Comparison of ENCODE assay signal across 13 cellular contexts in the genomic region with DNA sequence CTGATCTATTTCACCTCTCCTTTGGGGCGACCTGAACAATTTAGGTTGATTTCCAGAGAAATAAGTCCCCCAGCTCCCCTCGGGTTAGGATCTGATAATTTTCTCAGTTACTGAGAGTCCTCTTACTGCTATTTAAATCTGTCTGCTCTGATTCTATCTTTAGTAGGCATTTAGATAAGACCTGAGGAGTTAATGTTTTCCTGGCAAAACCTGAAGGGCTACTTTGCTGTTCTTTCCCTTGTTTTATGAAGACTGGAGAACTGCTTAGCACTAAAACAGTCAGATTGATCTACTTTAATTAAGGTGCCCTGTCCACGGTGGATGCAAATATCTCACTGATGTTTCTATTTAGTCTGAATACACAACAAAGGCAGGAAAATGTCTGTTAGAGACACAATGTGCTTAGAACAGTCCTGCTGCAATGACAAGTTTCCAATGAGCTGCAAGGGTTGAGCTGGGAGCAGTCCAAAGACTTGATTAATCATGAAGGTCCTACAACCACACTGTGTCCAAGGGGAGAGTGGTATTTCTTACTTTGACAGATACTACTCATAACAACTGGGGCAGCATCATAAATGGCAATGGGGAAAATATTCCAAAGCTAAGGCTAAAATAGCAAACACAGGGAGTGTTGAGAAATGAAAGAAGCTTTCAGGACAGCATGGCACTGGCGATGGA. TPM values are rescaled to one million over a fixed set of nuclear protein-coding genes. Genes with fewer than 3 reads are reported as not detected.
A peak's percentile ranks its signal among the peaks of the same experiment; 100 is the strongest.
DNase-seq lines count a peak whose midpoint lies in the region; ATAC-seq, FAIRE-seq and TF ChIP-seq lines count a peak whose summit lies in the region.
"Had no signal": no experiment of that assay in that cellular context is flagged by ENCODE, and none has a peak within 500 bp of the region (broad histone marks: within the 10 kb centered on the region; RNA-seq: fewer than 3 reads in every experiment).

No MANE protein-coding gene starts in this region.

- H4K91ac ChIP-seq in H1 (replicated peaks; ENCODE audit: insufficient read length, low read length), result no peak overlapping the region

- no peak for FAIRE-seq in H1 (lab: Jason Lieb, UNC)

- DNase-seq in LNCaP clone FGC (ENCODE audit: low read depth) (peak; percentile 45), H1 (ENCODE audit: low read depth in 1 of 2, low spot score in 2 of 2) (no peak), mesothelial cell of epicardium (ENCODE audit: low spot score in 2 of 2, unreplicated experiment in 2 of 2) (no peak), stomach (no peak), left lobe of liver (ENCODE audit: low spot score) (no peak), iPS-NIHi7 (ENCODE audit: extremely low spot score) (no peak)
- no peak for DNase-seq in stimulated activated CD8-positive, alpha-beta memory T cell treated with anti-CD3 and anti-CD28 coated beads, Interleukin-4, amount 100 ng/mL, for 48 hours
- DNase-seq: activated CD4-positive, alpha-beta T cell treated with anti-CD3 and anti-CD28 coated beads, Interleukin-2, amount 50 U/mL, for 48 hours; NCI-H226 had no signal

- no peak overlapping the region for H3K14ac ChIP-seq in H1 (ENCODE audit: insufficient read length)

- H3K9me3 ChIP-seq in H1 (ENCODE audit: insufficient read depth in 2 of 2, low read depth in 1 of 2, low read length in 1 of 2) (no peaks in the 10 kb centered on the region), stomach (no peaks in the 10 kb centered on the region)

- no peak for TF ChIP-seq RAD21 in H1 (IDR thresholded peaks at IDR 0.05 in 1 of 2, conservative IDR thresholded peaks at IDR 0.05 in 1 of 2; ENCODE audit: low read depth in 2 of 2, low read length in 2 of 2)

- H2BK12ac ChIP-seq in H1 (ENCODE audit: low read depth, low read length), result no peak overlapping the region

- no peak overlapping the region for H2BK5ac ChIP-seq in H1 (ENCODE audit: low read depth, low read length)

- H3K79me2 ChIP-seq in H1 (ENCODE audit: control insufficient read depth in 1 of 2, insufficient read depth in 2 of 2, low read length in 2 of 2), result no peaks in the 10 kb centered on the region

- peaks cover 0 to 8% (median 2%) of the 10 kb centered on the region in 4 experiments; a peak in 5 of 7 replicates for H3K4me1 ChIP-seq in H1 (replicated peaks in 1 of 4; ENCODE audit: control insufficient read depth in 3 of 4, insufficient read depth in 4 of 4, low read length in 3 of 4)
- H3K4me1 ChIP-seq in stomach, result peaks cover 25 to 77% (median 54%) of the 10 kb centered on the region in 4 donors

- H3K27ac ChIP-seq in H1 (ENCODE audit: low read depth, low read length), result no peak overlapping the region
- H3K27ac ChIP-seq in stomach, result peak overlapping the region; percentile 51 to 89 (median 75)

- H4K8ac ChIP-seq in H1 (ENCODE audit: extremely low read depth, insufficient read depth, low read length), result no peak overlapping the region

- H3K27me3 ChIP-seq in H1 (replicated peaks in 1 of 4; ENCODE audit: control insufficient read depth in 3 of 4, extremely low read depth in 1 of 4, insufficient read depth in 3 of 4, low read length in 3 of 4) (no peaks in the 10 kb centered on the region), stomach (no peaks in the 10 kb centered on the region)

- H3K36me3 Mint-ChIP-seq in mesothelial cell of epicardium, result no peaks in the 10 kb centered on the region

- H3K36me3 ChIP-seq in H1 (ENCODE audit: control insufficient read depth in 2 of 4, insufficient read depth in 4 of 4, low read length in 3 of 4) (no peaks in the 10 kb centered on the region), stomach (no peaks in the 10 kb centered on the region)

- no peak overlapping the region for H3K4me3 Mint-ChIP-seq in mesothelial cell of epicardium
- H3K4me3 Mint-ChIP-seq: stimulated activated naive CD8-positive, alpha-beta T cell treated with anti-CD3 and anti-CD28 coated beads, Interleukin-15, Interleukin-2, amounts not matched to agents 100 ng/mL and 50 ng/mL, for 24 hours had no signal

- H3K4me2 ChIP-seq in H1 (ENCODE audit: insufficient read depth in 1 of 2, low read depth in 2 of 2, low read length in 2 of 2), result no peak overlapping the region

- no peak overlapping the region for H2AK5ac ChIP-seq in H1 (ENCODE audit: low read depth, low read length)

- POLR2A ChIA-PET in H1 (lab: Charles Lee; ENCODE audit: partially characterized antibody), result interaction anchor here (1.5 kb wide), 1 partner anchor 10 kb away, joined by 4 read pairs; no protein-coding TSS in a partner anchor

- no peak overlapping the region for H3K23ac ChIP-seq in H1 (ENCODE audit: insufficient read length)

- H3K79me1 ChIP-seq in H1 (ENCODE audit: low read depth, low read length), result no peaks in the 10 kb centered on the region

- CTCF ChIA-PET in H1 (lab: Charles Lee; ENCODE audit: partially characterized antibody), result interaction anchor here (1.1 to 1.4 kb wide), 2 partner anchors 14 to 99 kb away, joined by 3 to 4 read pairs; no protein-coding TSS in a partner anchor

- no peak overlapping the region for H2AFZ ChIP-seq in H1 (ENCODE audit: low read length)

- 0 out of 2 replicates have a peak overlapping the region, but pooled peaks have one; percentile 20 for H3K18ac ChIP-seq in H1 (ENCODE audit: extremely low read depth, low read length)

- H4K5ac ChIP-seq in H1 (ENCODE audit: insufficient read length, low read depth, low read length), result no peak overlapping the region

- WGBS in H1 (ENCODE audit: extremely low coverage in 1 of 2, insufficient coverage in 1 of 2, insufficient read length in 1 of 2, insufficient replicate concordance in 2 of 2, low coverage in 1 of 2, low lambda C conversion rate in 2 of 2, missing lambda C conversion rate in 1 of 2), 2 experiments, result 96% methylated on average over 4 of the region's 4 CpGs; no CpG with 5 or more reads in 1 of the 2 experiments
- 43 to 55% (median 49%) methylated on average over 4 of the region's 4 CpGs for WGBS in stomach, 5 donors

- no peak overlapping the region for H2BK120ac ChIP-seq in H1 (replicated peaks; ENCODE audit: low read depth, low read length)

- H3K9me3 Mint-ChIP-seq in mesothelial cell of epicardium, result peaks cover 3% of the 10 kb centered on the region
- H3K9me3 Mint-ChIP-seq: stimulated activated naive CD8-positive, alpha-beta T cell treated with anti-CD3 and anti-CD28 coated beads, Interleukin-15, Interleukin-2, amounts not matched to agents 100 ng/mL and 50 ng/mL, for 24 hours had no signal

- no peak overlapping the region for H3K56ac ChIP-seq in H1 (replicated peaks; ENCODE audit: insufficient read length, low read depth, low read length)

- H3K27ac Mint-ChIP-seq in mesothelial cell of epicardium, result peak overlapping the region; percentile 81
- H3K27ac Mint-ChIP-seq: stimulated activated naive CD8-positive, alpha-beta T cell treated with anti-CD3 and anti-CD28 coated beads, Interleukin-15, Interleukin-2, amounts not matched to agents 100 ng/mL and 50 ng/mL, for 24 hours had no signal

- no peak overlapping the region for H3K4ac ChIP-seq in H1 (replicated peaks; ENCODE audit: insufficient read length, low read depth, low read length)

- TF ChIP-seq EP300 in H1 (IDR thresholded peaks at IDR 0.05; ENCODE audit: borderline replicate concordance in 1 of 2, low read depth in 2 of 2, low read length in 2 of 2) (no peak), stomach (IDR thresholded peaks at IDR 0.05) (no peak)

- H3K4me3 ChIP-seq in LNCaP clone FGC (ENCODE audit: low read depth, low read length) (no peak overlapping the region), H1 (ENCODE audit: extremely low read depth in 1 of 4, insufficient read depth in 2 of 4, low read depth in 3 of 4, low read length in 4 of 4) (no peak overlapping the region), stomach (no peak overlapping the region)
- H3K4me3 ChIP-seq: skin epidermis had no signal

- no peak overlapping the region for H2BK15ac ChIP-seq in H1 (ENCODE audit: low read length)

- H3K23me2 ChIP-seq in H1 (ENCODE audit: low read depth, low read length), result no peaks in the 10 kb centered on the region

- H3K27me3 Mint-ChIP-seq in mesothelial cell of epicardium (ENCODE audit: low read depth), result no peaks in the 10 kb centered on the region
- H3K27me3 Mint-ChIP-seq: stimulated activated naive CD8-positive, alpha-beta T cell treated with anti-CD3 and anti-CD28 coated beads, Interleukin-15, Interleukin-2, amounts not matched to agents 100 ng/mL and 50 ng/mL, for 24 hours had no signal

- H2BK20ac ChIP-seq in H1 (ENCODE audit: low read length), result no peak overlapping the region

- intact Hi-C loops in stomach (cut with DNase I; ENCODE audit: low total_unique reads), result no loop called here

- no peak for TF ChIP-seq CTCF in LNCaP clone FGC (IDR thresholded peaks at IDR 0.05; ENCODE audit: control insufficient read depth, extremely low read depth, insufficient read depth)
- TF ChIP-seq CTCF in H1 (IDR thresholded peaks at IDR 0.05; ENCODE audit: control extremely low read depth in 1 of 3, insufficient read depth in 1 of 3, low read depth in 1 of 3, low read length in 3 of 3), result no peak
- no peak for TF ChIP-seq CTCF in mesothelial cell of epicardium (IDR thresholded peaks at IDR 0.05; ENCODE audit: unreplicated experiment)
- no peak for TF ChIP-seq CTCF in stomach (IDR thresholded peaks at IDR 0.05)

- TF ChIP-seq POLR2A in H1 (IDR thresholded peaks at IDR 0.05; ENCODE audit: control extremely low read depth in 1 of 2, low read depth in 2 of 2, low read length in 2 of 2), result no peak
- no peak for TF ChIP-seq POLR2A in stomach (IDR thresholded peaks at IDR 0.05)

- no peak for ATAC-seq in HG02840 (IDR thresholded peaks at IDR 0.05; ENCODE audit: low FRiP score, unreplicated experiment)
- ATAC-seq in left lobe of liver, result no peak

- H4K20me1 ChIP-seq in H1 (replicated peaks in 1 of 2; ENCODE audit: control insufficient read depth in 1 of 2, insufficient read depth in 2 of 2, low read length in 2 of 2), result no peaks in the 10 kb centered on the region

- peaks cover 46% of the 10 kb centered on the region for H3K4me1 Mint-ChIP-seq in mesothelial cell of epicardium

- H3K9ac ChIP-seq in H1 (replicated peaks in 1 of 4; ENCODE audit: extremely low read depth in 1 of 4, low read depth in 3 of 4, low read length in 3 of 4), result no peak overlapping the region

TF ChIP-seq in H1, 55 proteins besides CTCF, POLR2A, EP300 and RAD21 (continues in another document):
- TF ChIP-seq CEBPB (IDR thresholded peaks at IDR 0.05; ENCODE audit: low read depth, low read length) (no peak), KDM1A (IDR thresholded peaks at IDR 0.05; ENCODE audit: borderline replicate concordance, low read length) (no peak)

RNA-seq across cellular contexts. Expression of gene ADTRP, which starts 15.7 kb away (rescaled TPM):
- total RNA-seq in H1 (2021; fragmentation: NEBNext Ultra II Directional; extraction: Animal tissue kit (Norgen Biotek cat#: 25700)), result 0.45 TPM in 1 of 2 replicates, not detected in the other
- polyA plus RNA-seq in H1 (2011; rRNA removed), result 0.08 and 0.24 TPM in 2 replicates
- 0.18 TPM for polyA plus RNA-seq in H1 (2011; cell fraction: cytosol; rRNA removed)
- not detected for polyA plus RNA-seq in H1 (2011; cell fraction: nucleus; rRNA removed)
- 0.24 TPM in 1 of 4 replicates, not detected in the others for polyA plus RNA-seq in H1 (2012, experiment 1 of 2)
- not detected for polyA plus RNA-seq in H1 (2012, experiment 2 of 2)
- polyA plus RNA-seq in H1 (2013, experiment 1 of 2), result 0.16 TPM
- polyA plus RNA-seq in H1 (2013, experiment 2 of 2), result 0.31 TPM
- 0.98 TPM in 1 of 2 replicates, not detected in the other for polyA minus RNA-seq in H1 (2011; rRNA and poly(A)+ RNA removed)
- polyA minus RNA-seq in H1 (2011; cell fraction: cytosol; rRNA and poly(A)+ RNA removed), result not detected
- polyA minus RNA-seq in H1 (2011; cell fraction: nucleus; rRNA and poly(A)+ RNA removed), result not detected
- total RNA-seq in mesothelial cell of epicardium, result 3.4 to 4.0 TPM (median 3.8 TPM) in 3 replicates
- total RNA-seq in stomach, result 10 to 100 TPM; 18.7 to 63.6 (median 31.9) TPM
- 10 to 100 TPM in 2 of 3 donors, 1 to 10 TPM in 1; 3.9 to 14.8 (median 10.0) TPM for polyA plus RNA-seq in stomach
- total RNA-seq in left lobe of liver, result 0.25 TPM
- total RNA-seq: SK-MEL-5 had no signal
